ENCODE assay signal across 1 cellular context in the genomic region with DNA sequence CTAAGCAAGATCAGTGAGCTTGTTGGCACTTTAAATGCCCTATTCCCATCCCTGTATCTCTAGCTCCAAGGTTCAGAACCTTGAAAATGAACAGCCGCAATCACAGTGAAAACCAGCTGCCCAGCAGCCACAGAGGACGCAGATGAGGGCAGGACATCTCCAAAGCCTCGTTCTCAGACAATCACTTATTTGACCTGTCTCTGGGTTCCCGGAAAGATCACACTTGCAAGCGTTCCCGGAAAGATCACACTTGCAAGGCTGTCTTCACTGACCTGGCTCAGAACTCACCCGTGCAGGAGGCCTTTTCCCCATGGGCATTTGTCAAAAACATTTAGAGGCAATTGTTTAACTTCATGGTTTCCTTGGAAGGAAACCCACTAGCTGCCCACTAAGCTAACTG.
TF ChIP-seq lines count a peak whose summit lies in the region.

No MANE protein-coding gene starts in this region.

TF ChIP-seq in HepG2, 621 proteins besides CTCF, POLR2A, EP300 and RAD21 (continued from another document):
- TF ChIP-seq, protein P1, sequence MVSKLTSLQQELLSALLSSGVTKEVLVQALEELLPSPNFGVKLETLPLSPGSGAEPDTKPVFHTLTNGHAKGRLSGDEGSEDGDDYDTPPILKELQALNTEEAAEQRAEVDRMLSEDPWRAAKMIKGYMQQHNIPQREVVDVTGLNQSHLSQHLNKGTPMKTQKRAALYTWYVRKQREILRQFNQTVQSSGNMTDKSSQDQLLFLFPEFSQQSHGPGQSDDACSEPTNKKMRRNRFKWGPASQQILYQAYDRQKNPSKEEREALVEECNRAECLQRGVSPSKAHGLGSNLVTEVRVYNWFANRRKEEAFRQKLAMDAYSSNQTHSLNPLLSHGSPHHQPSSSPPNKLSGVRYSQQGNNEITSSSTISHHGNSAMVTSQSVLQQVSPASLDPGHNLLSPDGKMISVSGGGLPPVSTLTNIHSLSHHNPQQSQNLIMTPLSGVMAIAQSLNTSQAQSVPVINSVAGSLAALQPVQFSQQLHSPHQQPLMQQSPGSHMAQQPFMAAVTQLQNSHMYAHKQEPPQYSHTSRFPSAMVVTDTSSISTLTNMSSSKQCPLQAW (CRISPR knock-in tag; IDR thresholded peaks at IDR 0.05) = no peak
- TF ChIP-seq ZNF629 (CRISPR knock-in tag; conservative IDR thresholded peaks at IDR 0.05) (no peak), FOXK1 (CRISPR knock-in tag; IDR thresholded peaks at IDR 0.05; ENCODE audit: borderline replicate concordance, low read depth) (no peak), ATF4 (CRISPR knock-in tag; IDR thresholded peaks at IDR 0.05) (no peak), ZNF362 (CRISPR knock-in tag; IDR thresholded peaks at IDR 0.05; ENCODE audit: borderline replicate concordance) (no peak), ZNF816 (CRISPR knock-in tag; IDR thresholded peaks at IDR 0.05; ENCODE audit: borderline replicate concordance) (no peak), PRMT3 (CRISPR knock-in tag; IDR thresholded peaks at IDR 0.05; ENCODE audit: borderline replicate concordance, low read depth) (no peak), ZKSCAN5 (CRISPR knock-in tag; IDR thresholded peaks at IDR 0.05) (no peak), NR2F6 (IDR thresholded peaks at IDR 0.05) (no peak), NR2F6 (CRISPR knock-in tag; IDR thresholded peaks at IDR 0.05) (no peak)
- TF ChIP-seq, protein P2, sequence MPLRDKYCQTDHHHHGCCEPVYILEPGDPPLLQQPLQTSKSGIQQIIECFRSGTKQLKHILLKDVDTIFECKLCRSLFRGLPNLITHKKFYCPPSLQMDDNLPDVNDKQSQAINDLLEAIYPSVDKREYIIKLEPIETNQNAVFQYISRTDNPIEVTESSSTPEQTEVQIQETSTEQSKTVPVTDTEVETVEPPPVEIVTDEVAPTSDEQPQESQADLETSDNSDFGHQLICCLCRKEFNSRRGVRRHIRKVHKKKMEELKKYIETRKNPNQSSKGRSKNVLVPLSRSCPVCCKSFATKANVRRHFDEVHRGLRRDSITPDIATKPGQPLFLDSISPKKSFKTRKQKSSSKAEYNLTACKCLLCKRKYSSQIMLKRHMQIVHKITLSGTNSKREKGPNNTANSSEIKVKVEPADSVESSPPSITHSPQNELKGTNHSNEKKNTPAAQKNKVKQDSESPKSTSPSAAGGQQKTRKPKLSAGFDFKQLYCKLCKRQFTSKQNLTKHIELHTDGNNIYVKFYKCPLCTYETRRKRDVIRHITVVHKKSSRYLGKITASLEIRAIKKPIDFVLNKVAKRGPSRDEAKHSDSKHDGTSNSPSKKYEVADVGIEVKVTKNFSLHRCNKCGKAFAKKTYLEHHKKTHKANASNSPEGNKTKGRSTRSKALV (CRISPR knock-in tag; IDR thresholded peaks at IDR 0.05) = no peak
